5 cellular contexts compared by ENCODE assay signal in genomic region chr22:42698862-42699261, GRCh38. TPM values are rescaled to one million over a fixed set of nuclear protein-coding genes. Genes with fewer than 3 reads are reported as not detected.
"Had no signal": no experiment of that assay in that cellular context is flagged by ENCODE, and none has a peak within 500 bp of the region (broad histone marks: within the 10 kb centered on the region; RNA-seq: fewer than 3 reads in every experiment).

No MANE protein-coding gene starts in this region.

RNA-seq across cellular contexts. Expression of gene A4GALT, which starts 21.8 kb away (rescaled TPM):
- total RNA-seq: activated T-cell treated with anti-CD3 and anti-CD28 coated beads, Interleukin-2, amount 50 U/mL, for 4 hours; SK-MEL-5; T-helper 2 cell treated with Interferon-gamma antibody and Interleukin-4, amounts not matched to agents 100 ng/mL and 5 ng/mL, for 36 hours had no signal

RNA-seq across cellular contexts. Expression of gene ATP5MGL, which starts 58.5 kb away (rescaled TPM):
- total RNA-seq: kidney epithelial cell, SK-MEL-5 had no signal
- polyA plus RNA-seq: ovary had no signal
